27 cellular contexts compared by ENCODE assay signal in the genomic region with DNA sequence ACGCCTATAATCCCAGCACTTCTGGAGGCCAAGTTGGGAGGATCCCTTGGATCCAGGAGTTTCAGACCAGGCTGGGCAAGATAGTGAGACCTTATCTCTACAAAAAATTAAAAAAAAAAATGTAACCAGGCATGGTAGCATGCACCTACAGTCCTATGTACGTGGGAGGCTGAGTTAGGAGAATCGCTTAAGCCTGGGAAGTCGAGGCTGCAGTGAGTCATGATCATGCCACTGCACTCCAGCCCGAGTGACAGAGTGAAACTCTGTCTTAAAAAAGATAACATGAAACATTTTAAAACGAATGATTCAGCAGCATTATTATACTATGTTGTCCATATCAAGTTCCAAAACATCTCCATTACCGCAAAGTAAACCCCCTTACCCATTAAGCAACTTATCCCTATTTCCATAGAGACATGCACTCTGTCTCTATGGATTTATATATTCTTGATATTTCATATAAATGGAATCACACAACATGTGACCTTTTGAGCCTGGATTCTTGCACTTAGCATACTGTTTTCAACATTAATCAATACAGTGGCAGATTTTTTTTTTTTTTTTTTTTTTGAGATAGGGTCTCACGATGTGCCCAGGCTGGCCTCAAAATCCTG. TPM values are rescaled to one million over a fixed set of nuclear protein-coding genes. Genes with fewer than 3 reads are reported as not detected.
DNase-seq lines count a peak whose midpoint lies in the region; ATAC-seq and TF ChIP-seq lines count a peak whose summit lies in the region.
"Had no signal": no experiment of that assay in that cellular context is flagged by ENCODE, and none has a peak within 500 bp of the region (broad histone marks: within the 10 kb centered on the region; RNA-seq: fewer than 3 reads in every experiment).

No MANE protein-coding gene starts in this region.

- no peak overlapping the region for H3K4me3 Mint-ChIP-seq in activated CD8-positive, alpha-beta T cell treated with anti-CD3 and anti-CD28 coated beads for 36 hours
- no peak overlapping the region for H3K4me3 Mint-ChIP-seq in activated CD8-positive, alpha-beta T cell treated with anti-CD3 and anti-CD28 coated beads, Interleukin-2, amount 10 ng/mL, durations not matched to agents 7 days and 5 days
- H3K4me3 Mint-ChIP-seq in activated CD4-positive, alpha-beta memory T cell treated with anti-CD3 and anti-CD28 coated beads for 36 hours, result no peak overlapping the region
- H3K4me3 Mint-ChIP-seq: CD14-positive monocyte, GM23338, H9, HFFc6 had no signal

- H3K27ac ChIP-seq in HEK293 (ENCODE audit: extremely low read depth, low read depth, low read length), result no peak overlapping the region
- H3K27ac ChIP-seq: PC-9, SJSA1 had no signal

- intact Hi-C loops in activated CD8-positive, alpha-beta T cell treated with anti-CD3 and anti-CD28 coated beads for 36 hours (cut with micrococcal nuclease), result no loop called here
- intact Hi-C loops in activated CD4-positive, alpha-beta memory T cell treated with anti-CD3 and anti-CD28 coated beads for 36 hours (cut with micrococcal nuclease), result no loop called here

- peaks cover 7% of the 10 kb centered on the region; the same call in 1 of the 2 replicates for H3K4me1 ChIP-seq in HEK293 (ENCODE audit: control insufficient read depth, insufficient read depth, low read length)
- H3K4me1 ChIP-seq: BE2C, SJSA1 had no signal

- ATAC-seq in activated CD8-positive, alpha-beta T cell treated with anti-CD3 and anti-CD28 coated beads for 36 hours, result no peak
- ATAC-seq in activated CD8-positive, alpha-beta T cell treated with anti-CD3 and anti-CD28 coated beads, Interleukin-2, amount 10 ng/mL, durations not matched to agents 7 days and 5 days, result no peak
- ATAC-seq in left lobe of liver, result peak; percentile 11
- ATAC-seq in GM18520 (IDR thresholded peaks at IDR 0.05; ENCODE audit: unreplicated experiment), result no peak
- ATAC-seq: GM23338, Right ventricle myocardium inferior had no signal

- no peaks in the 10 kb centered on the region for H3K27me3 Mint-ChIP-seq in activated CD8-positive, alpha-beta T cell treated with anti-CD3 and anti-CD28 coated beads for 36 hours
- no peaks in the 10 kb centered on the region for H3K27me3 Mint-ChIP-seq in activated CD8-positive, alpha-beta T cell treated with anti-CD3 and anti-CD28 coated beads, Interleukin-2, amount 10 ng/mL, durations not matched to agents 7 days and 5 days (ENCODE audit: low read depth)
- no peaks in the 10 kb centered on the region for H3K27me3 Mint-ChIP-seq in activated CD4-positive, alpha-beta memory T cell treated with anti-CD3 and anti-CD28 coated beads for 36 hours

- peaks cover 32% of the 10 kb centered on the region for H3K36me3 Mint-ChIP-seq in activated CD8-positive, alpha-beta T cell treated with anti-CD3 and anti-CD28 coated beads for 36 hours (ENCODE audit: low read depth)
- H3K36me3 Mint-ChIP-seq in activated CD8-positive, alpha-beta T cell treated with anti-CD3 and anti-CD28 coated beads, Interleukin-2, amount 10 ng/mL, durations not matched to agents 7 days and 5 days (ENCODE audit: low read depth), result peaks cover 46% of the 10 kb centered on the region
- H3K36me3 Mint-ChIP-seq in activated CD4-positive, alpha-beta memory T cell treated with anti-CD3 and anti-CD28 coated beads for 36 hours, result peaks cover 37% of the 10 kb centered on the region

- CTCF ChIA-PET in activated CD8-positive, alpha-beta T cell treated with anti-CD3 and anti-CD28 coated beads for 36 hours (lab: Charles Lee), result interaction anchor here (1.0 to 1.4 kb wide), 2 partner anchors 13 to 137 kb away, joined by 3 to 4 read pairs; no protein-coding TSS in a partner anchor
- CTCF ChIA-PET in activated CD8-positive, alpha-beta T cell treated with anti-CD3 and anti-CD28 coated beads, Interleukin-2, amount 10 ng/mL, durations not matched to agents 7 days and 5 days (lab: Charles Lee), result no interaction called here
- CTCF ChIA-PET in HEK293 (lab: Yijun Ruan, JAX), result no interaction called here
- CTCF ChIA-PET in activated CD4-positive, alpha-beta memory T cell treated with anti-CD3 and anti-CD28 coated beads for 36 hours (lab: Charles Lee), result no interaction called here

- no peak for TF ChIP-seq CTCF in activated CD8-positive, alpha-beta T cell treated with anti-CD3 and anti-CD28 coated beads for 36 hours (IDR thresholded peaks at IDR 0.05)
- TF ChIP-seq CTCF in HEK293 (tag by site-specific recombination; IDR thresholded peaks at IDR 0.05), result no peak

- H3K9me3 ChIP-seq in HEK293 (ENCODE audit: control insufficient read depth, insufficient read depth, low read depth, low read length), result no peaks in the 10 kb centered on the region
- H3K9me3 ChIP-seq: BE2C, MG63, SJSA1 had no signal

- H3K4me3 ChIP-seq in HEK293 (ENCODE audit: low read depth, low read length), result no peak overlapping the region
- H3K4me3 ChIP-seq: GM23338, MG63, PC-9, SJSA1 had no signal

- POLR2A ChIA-PET in activated CD8-positive, alpha-beta T cell treated with anti-CD3 and anti-CD28 coated beads for 36 hours (lab: Charles Lee), result no interaction called here
- POLR2A ChIA-PET in activated CD8-positive, alpha-beta T cell treated with anti-CD3 and anti-CD28 coated beads, Interleukin-2, amount 10 ng/mL, durations not matched to agents 7 days and 5 days (lab: Charles Lee), result no interaction called here
- POLR2A ChIA-PET in HEK293 (lab: Yijun Ruan, JAX), result no interaction called here
- POLR2A ChIA-PET in activated CD4-positive, alpha-beta memory T cell treated with anti-CD3 and anti-CD28 coated beads for 36 hours (lab: Charles Lee), result no interaction called here

- H3K4me1 Mint-ChIP-seq in activated CD8-positive, alpha-beta T cell treated with anti-CD3 and anti-CD28 coated beads for 36 hours (ENCODE audit: low read depth), result no peaks in the 10 kb centered on the region
- no peaks in the 10 kb centered on the region for H3K4me1 Mint-ChIP-seq in activated CD8-positive, alpha-beta T cell treated with anti-CD3 and anti-CD28 coated beads, Interleukin-2, amount 10 ng/mL, durations not matched to agents 7 days and 5 days (ENCODE audit: low read depth)
- peaks cover 3% of the 10 kb centered on the region for H3K4me1 Mint-ChIP-seq in activated CD4-positive, alpha-beta memory T cell treated with anti-CD3 and anti-CD28 coated beads for 36 hours (ENCODE audit: low read depth)
- H3K4me1 Mint-ChIP-seq: CD14-positive monocyte, GM23338, H9 had no signal

- H3K9me3 Mint-ChIP-seq in activated CD8-positive, alpha-beta T cell treated with anti-CD3 and anti-CD28 coated beads for 36 hours, result no peaks in the 10 kb centered on the region
- H3K9me3 Mint-ChIP-seq in activated CD8-positive, alpha-beta T cell treated with anti-CD3 and anti-CD28 coated beads, Interleukin-2, amount 10 ng/mL, durations not matched to agents 7 days and 5 days (ENCODE audit: insufficient read depth), result no peaks in the 10 kb centered on the region
- no peaks in the 10 kb centered on the region for H3K9me3 Mint-ChIP-seq in activated CD4-positive, alpha-beta memory T cell treated with anti-CD3 and anti-CD28 coated beads for 36 hours
- H3K9me3 Mint-ChIP-seq: CD14-positive monocyte, GM23338, H9, HFFc6 had no signal

- no peak for DNase-seq in activated CD8-positive, alpha-beta T cell treated with anti-CD3 and anti-CD28 coated beads for 36 hours
- DNase-seq in activated CD8-positive, alpha-beta T cell treated with anti-CD3 and anti-CD28 coated beads, Interleukin-2, amount 10 ng/mL, durations not matched to agents 7 days and 5 days, result no peak
- peak; percentile 34 for DNase-seq in amniotic epithelial cell (ENCODE audit: low read depth)
- no peak for DNase-seq in left lobe of liver (ENCODE audit: low spot score)
- DNase-seq in activated CD4-positive, alpha-beta memory T cell treated with anti-CD3 and anti-CD28 coated beads for 36 hours, result no peak
- no peak for DNase-seq in kidney tubule cell (ENCODE audit: low spot score)
- DNase-seq: 8988T; ACHN; BE2C; H9; HFFc6; KBM-7; MG63; NCI-H1105 treated with DMSO at 0.1 percent for 48 hours; NCI-H146; NCI-H2107; NCI-H446; NCI-H526; NCI-H82; NK-92 treated with Interleukin-12 subunit alpha and Interleukin-12 subunit beta, amount 100 ng/mL, for 24 hours; PC-9 had no signal

- H3K36me3 ChIP-seq in HEK293 (ENCODE audit: control insufficient read depth in 2 of 2, insufficient read depth in 1 of 2, low read length in 2 of 2), result peaks cover 42 to 44% of the 10 kb centered on the region in 2 experiments

- peak overlapping the region; percentile 42 for H3K27ac Mint-ChIP-seq in activated CD8-positive, alpha-beta T cell treated with anti-CD3 and anti-CD28 coated beads for 36 hours
- no peak overlapping the region for H3K27ac Mint-ChIP-seq in activated CD8-positive, alpha-beta T cell treated with anti-CD3 and anti-CD28 coated beads, Interleukin-2, amount 10 ng/mL, durations not matched to agents 7 days and 5 days
- no peak overlapping the region for H3K27ac Mint-ChIP-seq in activated CD4-positive, alpha-beta memory T cell treated with anti-CD3 and anti-CD28 coated beads for 36 hours
- H3K27ac Mint-ChIP-seq: GM23338, HFFc6 had no signal

TF ChIP-seq in HEK293, 187 proteins besides CTCF, POLR2A, EP300 and RAD21:
- TF ChIP-seq ZNF600 (tag by site-specific recombination; IDR thresholded peaks at IDR 0.05) (peak; percentile 48; the same call in 1 of the 2 replicates), ZBTB17 (tag by site-specific recombination; IDR thresholded peaks at IDR 0.05) (no peak)

RNA-seq across cellular contexts. Expression of gene MTMR12, which starts 56.9 kb away (rescaled TPM):
- 10 to 100 TPM; 19.7 to 19.9 TPM for total RNA-seq in activated CD8-positive, alpha-beta T cell treated with anti-CD3 and anti-CD28 coated beads for 36 hours
- 10 to 100 TPM; 23.9 to 29.4 TPM for total RNA-seq in activated CD8-positive, alpha-beta T cell treated with anti-CD3 and anti-CD28 coated beads, Interleukin-2, amount 10 ng/mL, durations not matched to agents 7 days and 5 days
- total RNA-seq in left lobe of liver, result 15.3 TPM
- total RNA-seq in activated CD4-positive, alpha-beta memory T cell treated with anti-CD3 and anti-CD28 coated beads for 36 hours, result 10 to 100 TPM; 22.3 to 22.4 TPM
